8 cellular contexts compared by ENCODE assay signal in genomic region chr6:131029661-131030297, GRCh38. TPM values are rescaled to one million over a fixed set of nuclear protein-coding genes. Genes with fewer than 3 reads are reported as not detected.
DNase-seq lines count a peak whose midpoint lies in the region; ATAC-seq, FAIRE-seq and TF ChIP-seq lines count a peak whose summit lies in the region.

No MANE protein-coding gene starts in this region.

- no peak overlapping the region for H3K4me3 Mint-ChIP-seq in activated naive CD8-positive, alpha-beta T cell treated with anti-CD3 and anti-CD28 coated beads, Interleukin-2, amount 50 U/mL, for 24 hours
- H3K4me3 Mint-ChIP-seq in activated naive CD8-positive, alpha-beta T cell treated with anti-CD3 and anti-CD28 coated beads for 36 hours, result no peak overlapping the region

- no peak for DNase-seq in activated naive CD8-positive, alpha-beta T cell treated with anti-CD3 and anti-CD28 coated beads, Interleukin-2, amount 50 U/mL, for 24 hours
- no peak for DNase-seq in activated naive CD8-positive, alpha-beta T cell treated with anti-CD3 and anti-CD28 coated beads for 36 hours
- DNase-seq in dermis blood vessel endothelial cell (peak; percentile 19), urothelium cell line (ENCODE audit: low spot score) (peak; percentile 8), NCI-H748 (lab: John Stamatoyannopoulos, UW; ENCODE audit: unreplicated experiment) (no peak), T-helper 2 cell (no peak)

- ATAC-seq in activated naive CD8-positive, alpha-beta T cell treated with anti-CD3 and anti-CD28 coated beads, Interleukin-2, amount 50 U/mL, for 24 hours, result peak; percentile 20
- ATAC-seq in HG03139 (IDR thresholded peaks at IDR 0.05; ENCODE audit: unreplicated experiment) (peak; percentile 91), SK-N-SH treated with all-trans-retinoic acid at 6 μM for 48 hours (no peak)

- H3K27ac Mint-ChIP-seq in activated naive CD8-positive, alpha-beta T cell treated with anti-CD3 and anti-CD28 coated beads, Interleukin-2, amount 50 U/mL, for 24 hours, result no peak overlapping the region
- H3K27ac Mint-ChIP-seq in activated naive CD8-positive, alpha-beta T cell treated with anti-CD3 and anti-CD28 coated beads for 36 hours, result no peak overlapping the region

- no peaks in the 10 kb centered on the region for H3K36me3 Mint-ChIP-seq in activated naive CD8-positive, alpha-beta T cell treated with anti-CD3 and anti-CD28 coated beads, Interleukin-2, amount 50 U/mL, for 24 hours (ENCODE audit: low read depth)
- peaks cover 2% of the 10 kb centered on the region for H3K36me3 Mint-ChIP-seq in activated naive CD8-positive, alpha-beta T cell treated with anti-CD3 and anti-CD28 coated beads for 36 hours

- no peaks in the 10 kb centered on the region for H3K27me3 Mint-ChIP-seq in activated naive CD8-positive, alpha-beta T cell treated with anti-CD3 and anti-CD28 coated beads, Interleukin-2, amount 50 U/mL, for 24 hours
- no peaks in the 10 kb centered on the region for H3K27me3 Mint-ChIP-seq in activated naive CD8-positive, alpha-beta T cell treated with anti-CD3 and anti-CD28 coated beads for 36 hours

- no peaks in the 10 kb centered on the region for H3K9me3 Mint-ChIP-seq in activated naive CD8-positive, alpha-beta T cell treated with anti-CD3 and anti-CD28 coated beads, Interleukin-2, amount 50 U/mL, for 24 hours
- no peaks in the 10 kb centered on the region for H3K9me3 Mint-ChIP-seq in activated naive CD8-positive, alpha-beta T cell treated with anti-CD3 and anti-CD28 coated beads for 36 hours

- no peak for FAIRE-seq in urothelium cell line (lab: Jason Lieb, UNC)

- peaks cover 3% of the 10 kb centered on the region for H3K4me1 Mint-ChIP-seq in activated naive CD8-positive, alpha-beta T cell treated with anti-CD3 and anti-CD28 coated beads, Interleukin-2, amount 50 U/mL, for 24 hours
- H3K4me1 Mint-ChIP-seq in activated naive CD8-positive, alpha-beta T cell treated with anti-CD3 and anti-CD28 coated beads for 36 hours, result no peaks in the 10 kb centered on the region

TF ChIP-seq in SK-N-SH treated with all-trans-retinoic acid at 6 μM for 48 hours, 23 proteins besides CTCF, POLR2A, EP300 and RAD21:
- TF ChIP-seq CSDC2 (CRISPR knock-in tag; IDR thresholded peaks at IDR 0.05), result no peak
- TF ChIP-seq TCF4 (CRISPR knock-in tag; IDR thresholded peaks at IDR 0.05; ENCODE audit: borderline replicate concordance), result no peak
- no peak for TF ChIP-seq PPARA (CRISPR knock-in tag; IDR thresholded peaks at IDR 0.05; ENCODE audit: borderline replicate concordance)
- no peak for TF ChIP-seq ZNF565 (CRISPR knock-in tag; conservative IDR thresholded peaks at IDR 0.05; ENCODE audit: low read depth)

RNA-seq across cellular contexts. Expression of gene EPB41L2, which starts 33.3 kb away (rescaled TPM):
- 10 to 100 TPM; 40.1 to 40.7 TPM for total RNA-seq in activated naive CD8-positive, alpha-beta T cell treated with anti-CD3 and anti-CD28 coated beads for 36 hours
- total RNA-seq in dermis blood vessel endothelial cell, result 94.4 and 200 TPM in 2 replicates

Comparison
In these comparisons a context has a peak if more than half of its experiments do, and no peak if none do; other contexts are left out.
1. DNase-seq: peak in dermis blood vessel endothelial cell (single experiment) and urothelium cell line (single experiment); none in activated naive CD8-positive, alpha-beta T cell treated with anti-CD3 and anti-CD28 coated beads, Interleukin-2, amount 50 U/mL, for 24 hours (single experiment), activated naive CD8-positive, alpha-beta T cell treated with anti-CD3 and anti-CD28 coated beads for 36 hours (single experiment), NCI-H748 (single experiment) and T-helper 2 cell (0 of 5).